In the genomic region with DNA sequence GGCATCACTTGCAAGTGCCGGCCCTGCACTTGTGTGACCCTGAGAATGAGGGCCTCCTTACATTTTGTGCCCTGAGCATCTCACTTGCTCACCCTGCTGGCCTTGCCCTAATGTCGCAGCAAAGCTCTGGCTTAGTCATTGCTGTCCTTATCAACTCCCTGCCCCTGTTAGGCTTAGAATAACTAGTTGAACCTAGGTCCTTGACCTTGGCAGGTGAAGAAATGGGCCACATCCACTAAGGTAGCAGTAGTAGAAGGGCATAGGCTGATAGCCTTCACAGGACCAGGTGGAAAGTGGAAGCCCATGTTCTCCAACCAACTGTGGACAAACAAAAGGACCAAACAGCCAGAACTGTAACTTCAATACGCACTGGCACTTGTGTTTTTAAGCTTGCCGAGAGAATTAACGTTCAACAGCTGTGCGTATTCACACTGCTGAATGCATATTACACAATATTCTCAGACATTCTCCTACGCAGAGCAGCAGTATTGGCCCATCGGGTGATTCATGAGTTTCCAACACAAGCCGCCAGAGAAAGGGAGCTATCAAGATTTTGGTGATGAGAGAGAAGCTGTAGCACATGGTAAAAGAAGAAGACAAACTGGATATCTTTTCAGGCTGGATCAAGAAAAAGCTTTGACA, we compare ENCODE assay signal across 9 cellular contexts. TPM values are rescaled to one million over a fixed set of nuclear protein-coding genes. Genes with fewer than 3 reads are reported as not detected.
DNase-seq lines count a peak whose midpoint lies in the region; ATAC-seq and TF ChIP-seq lines count a peak whose summit lies in the region.
"Had no signal": no experiment of that assay in that cellular context is flagged by ENCODE, and none has a peak within 500 bp of the region (broad histone marks: within the 10 kb centered on the region; RNA-seq: fewer than 3 reads in every experiment).

No MANE protein-coding gene starts in this region.

- H2BK15ac ChIP-seq in IMR-90 (ENCODE audit: low read depth, low read length): no peak overlapping the region

- peaks cover 2% of the 10 kb centered on the region for H3K36me3 Mint-ChIP-seq in activated CD4-positive, alpha-beta T cell treated with anti-CD3 and anti-CD28 coated beads, Interleukin-2, amount 10 ng/mL, durations not matched to agents 7 days and 5 days (ENCODE audit: low read depth)
- H3K36me3 Mint-ChIP-seq in stimulated activated memory B cell treated with anti-CD40 and anti-IgM and Interleukin-4, amounts not matched to agents 10 μg/mL and 1 μg/mL and 100 μg/mL, for 72 hours: no peaks in the 10 kb centered on the region

- no peak overlapping the region for H3K4me3 Mint-ChIP-seq in activated CD4-positive, alpha-beta T cell treated with anti-CD3 and anti-CD28 coated beads, Interleukin-2, amount 10 ng/mL, durations not matched to agents 7 days and 5 days
- no peak overlapping the region for H3K4me3 Mint-ChIP-seq in stimulated activated memory B cell treated with anti-CD40 and anti-IgM and Interleukin-4, amounts not matched to agents 10 μg/mL and 1 μg/mL and 100 μg/mL, for 72 hours

- H4K8ac ChIP-seq in IMR-90 (ENCODE audit: low read depth in 2 of 2, low read length in 2 of 2): no peak overlapping the region

- peaks cover 2% of the 10 kb centered on the region for H3K9me3 Mint-ChIP-seq in activated CD4-positive, alpha-beta T cell treated with anti-CD3 and anti-CD28 coated beads, Interleukin-2, amount 10 ng/mL, durations not matched to agents 7 days and 5 days
- no peaks in the 10 kb centered on the region for H3K9me3 Mint-ChIP-seq in stimulated activated memory B cell treated with anti-CD40 and anti-IgM and Interleukin-4, amounts not matched to agents 10 μg/mL and 1 μg/mL and 100 μg/mL, for 72 hours

- no peak overlapping the region for H3K14ac ChIP-seq in IMR-90 (replicated peaks; ENCODE audit: low read depth, low read length)

- peak; percentile 40; the same call in 1 of the 2 replicates for ATAC-seq in IMR-90 (ENCODE audit: low read depth)
- no peak for ATAC-seq in stimulated activated memory B cell treated with anti-CD40 and anti-IgM and Interleukin-4, amounts not matched to agents 10 μg/mL and 1 μg/mL and 100 μg/mL, for 72 hours

- no peak overlapping the region for H3K4ac ChIP-seq in IMR-90 (ENCODE audit: low read depth, low read length)

- TF ChIP-seq EP300 in sigmoid colon (IDR thresholded peaks at IDR 0.05): peak in 1 of 4 donors; percentile 22

- H3K4me1 Mint-ChIP-seq in activated CD4-positive, alpha-beta T cell treated with anti-CD3 and anti-CD28 coated beads, Interleukin-2, amount 10 ng/mL, durations not matched to agents 7 days and 5 days: peaks cover 4% of the 10 kb centered on the region
- H3K4me1 Mint-ChIP-seq in stimulated activated memory B cell treated with anti-CD40 and anti-IgM and Interleukin-4, amounts not matched to agents 10 μg/mL and 1 μg/mL and 100 μg/mL, for 72 hours: no peaks in the 10 kb centered on the region

- peak; percentile 17; the same call in 1 of the 2 replicates for TF ChIP-seq RAD21 in IMR-90 (IDR thresholded peaks at IDR 0.05; ENCODE audit: low read length)

- no peaks in the 10 kb centered on the region for H3K79me1 ChIP-seq in IMR-90 (ENCODE audit: low read depth in 1 of 2, low read length in 2 of 2)

- H3K4me1 ChIP-seq in IMR-90 (ENCODE audit: control insufficient read depth, insufficient read depth, low read length) (peaks cover 8% of the 10 kb centered on the region), sigmoid colon (peaks cover 0 to 40% (median 26%) of the 10 kb centered on the region in 4 donors)

- intact Hi-C loops in IMR-90 (cut with micrococcal nuclease): no loop called here
- intact Hi-C loops in sigmoid colon (cut with DNase I): loop anchor here (2.0 kb wide), 1 partner anchor 27 kb away; the partner anchor contains the start of gene PTGFRN

- no peaks in the 10 kb centered on the region for H3K36me3 ChIP-seq in IMR-90 (ENCODE audit: control insufficient read depth, insufficient read depth, low read length)
- no peaks in the 10 kb centered on the region for H3K36me3 ChIP-seq in sigmoid colon
- H3K36me3 ChIP-seq: right lobe of liver had no signal

- peak overlapping the region; percentile 64 for H3K4me2 ChIP-seq in IMR-90 (ENCODE audit: low read depth, low read length)

- BruUV-seq in IMR-90 (replicated peaks; lab: Mats Ljungman, UMichigan): no TSS peak

- dilution Hi-C loops in IMR-90 (cut with HindIII; ENCODE audit: low sequenced_read_pairs, unreplicated experiment): no loop called here

- H2AK9ac ChIP-seq in IMR-90 (replicated peaks; ENCODE audit: low read depth, low read length, poor library complexity): no peak overlapping the region

- H3K9me1 ChIP-seq in IMR-90 (ENCODE audit: insufficient read depth, low read length): no peaks in the 10 kb centered on the region

- no peak overlapping the region for H3K56ac ChIP-seq in IMR-90 (ENCODE audit: extremely low read depth, insufficient read depth, low read length)

- in situ Hi-C loops in IMR-90 (cut with MboI; ENCODE audit: low sequenced_read_pairs): no loop called here

- H3K27me3 Mint-ChIP-seq in activated CD4-positive, alpha-beta T cell treated with anti-CD3 and anti-CD28 coated beads, Interleukin-2, amount 10 ng/mL, durations not matched to agents 7 days and 5 days: no peaks in the 10 kb centered on the region
- no peaks in the 10 kb centered on the region for H3K27me3 Mint-ChIP-seq in stimulated activated memory B cell treated with anti-CD40 and anti-IgM and Interleukin-4, amounts not matched to agents 10 μg/mL and 1 μg/mL and 100 μg/mL, for 72 hours

- no peak overlapping the region for H2BK5ac ChIP-seq in IMR-90 (ENCODE audit: low read depth, low read length, poor library complexity, severe bottlenecking)

- H2BK20ac ChIP-seq in IMR-90 (ENCODE audit: low read depth, low read length): no peak overlapping the region

- WGBS in IMR-90 (ENCODE audit: extremely low coverage in 2 of 2, insufficient read length in 1 of 2), 2 experiments: no CpG with 5 or more reads among the region's 9 CpGs
- WGBS in sigmoid colon, 2 donors: 73 to 75% methylated on average over 9 of the region's 9 CpGs

- no peak overlapping the region for H3K27ac Mint-ChIP-seq in activated CD4-positive, alpha-beta T cell treated with anti-CD3 and anti-CD28 coated beads, Interleukin-2, amount 10 ng/mL, durations not matched to agents 7 days and 5 days
- no peak overlapping the region for H3K27ac Mint-ChIP-seq in stimulated activated memory B cell treated with anti-CD40 and anti-IgM and Interleukin-4, amounts not matched to agents 10 μg/mL and 1 μg/mL and 100 μg/mL, for 72 hours

- no peak overlapping the region for H3K18ac ChIP-seq in IMR-90 (ENCODE audit: low read depth, low read length)

- H2AFZ ChIP-seq in IMR-90 (replicated peaks; ENCODE audit: low read length, poor library complexity): no peak overlapping the region

- POLR2A ChIA-PET in IMR-90 (lab: Charles Lee; ENCODE audit: unreplicated experiment): no interaction called here
- POLR2A ChIA-PET in activated CD4-positive, alpha-beta T cell treated with anti-CD3 and anti-CD28 coated beads, Interleukin-2, amount 10 ng/mL, durations not matched to agents 7 days and 5 days (lab: Charles Lee): no interaction called here

- peak; percentile 30 for DNase-seq in NCI-H2107 treated with DMSO at 0.1 percent for 48 hours (lab: John Stamatoyannopoulos, UW; ENCODE audit: unreplicated experiment)
- no peak for DNase-seq in NCI-H2107 (lab: John Stamatoyannopoulos, UW)
- peak; percentile 65 for DNase-seq in IMR-90
- peak; percentile 38 for DNase-seq in activated CD4-positive, alpha-beta T cell treated with anti-CD3 and anti-CD28 coated beads, Interleukin-2, amount 10 ng/mL, durations not matched to agents 7 days and 5 days
- DNase-seq in fibroblast of pulmonary artery (ENCODE audit: low read depth): peak; percentile 99
- peak; percentile 85 for DNase-seq in sigmoid colon
- no peak for DNase-seq in NCI-H524 treated with DMSO at 0.1 percent for 48 hours (lab: John Stamatoyannopoulos, UW)
- DNase-seq: right lobe of liver had no signal

- no peak overlapping the region for H4K91ac ChIP-seq in IMR-90 (ENCODE audit: insufficient read depth, low read depth, low read length)

- H3K4me3 ChIP-seq in IMR-90 (ENCODE audit: insufficient read depth, low read depth, low read length) (no peak overlapping the region), fibroblast of pulmonary artery (replicated peaks; ENCODE audit: low read depth, low read length) (no peak overlapping the region), sigmoid colon (no peak overlapping the region)
- H3K4me3 ChIP-seq: right lobe of liver had no signal

- no peak overlapping the region for H4K5ac ChIP-seq in IMR-90 (ENCODE audit: low read depth, low read length)

- H3K27ac ChIP-seq in IMR-90 (ENCODE audit: insufficient read depth, low read length) (no peak overlapping the region), sigmoid colon (peak overlapping the region; percentile 38 to 74 (median 60))
- H3K27ac ChIP-seq: right lobe of liver had no signal

- no peak overlapping the region for H2AK5ac ChIP-seq in IMR-90 (ENCODE audit: low read depth, low read length)

- no peak overlapping the region for H2BK120ac ChIP-seq in IMR-90 (ENCODE audit: low read depth, low read length)

- TF ChIP-seq CTCF in IMR-90 (conservative IDR thresholded peaks at IDR 0.05; ENCODE audit: low read depth, low read length): no peak
- TF ChIP-seq CTCF in fibroblast of pulmonary artery (IDR thresholded peaks at IDR 0.05; ENCODE audit: low read length, missing control alignments): peak; percentile 49
- no peak for TF ChIP-seq CTCF in sigmoid colon (IDR thresholded peaks at IDR 0.05)

- CTCF ChIA-PET in IMR-90 (lab: Yijun Ruan, JAX): no interaction called here
- CTCF ChIA-PET in activated CD4-positive, alpha-beta T cell treated with anti-CD3 and anti-CD28 coated beads, Interleukin-2, amount 10 ng/mL, durations not matched to agents 7 days and 5 days (lab: Charles Lee): interaction anchor here (0.6 to 2.8 kb wide), 12 partner anchors 10 to 161 kb away, joined by 3 to 9 read pairs (median 4); no protein-coding TSS in a partner anchor

- H3K9ac ChIP-seq in IMR-90 (ENCODE audit: low read depth, low read length): no peak overlapping the region

- H3K9me3 ChIP-seq in IMR-90 (ENCODE audit: control insufficient read depth, insufficient read depth, low read length): no peaks in the 10 kb centered on the region
- H3K9me3 ChIP-seq in sigmoid colon: no peaks in the 10 kb centered on the region
- H3K9me3 ChIP-seq: right lobe of liver had no signal

- no peaks in the 10 kb centered on the region for H3K27me3 ChIP-seq in IMR-90 (ENCODE audit: control insufficient read depth, insufficient read depth, low read length)
- H3K27me3 ChIP-seq in sigmoid colon: no peaks in the 10 kb centered on the region
- H3K27me3 ChIP-seq: right lobe of liver had no signal

- H3K23ac ChIP-seq in IMR-90 (ENCODE audit: low read depth, low read length): no peak overlapping the region

- H4K20me1 ChIP-seq in IMR-90 (ENCODE audit: insufficient read depth, low read length): no peaks in the 10 kb centered on the region

- TF ChIP-seq POLR2A in IMR-90 (IDR thresholded peaks at IDR 0.05; ENCODE audit: low read depth, low read length): no peak
- no peak for TF ChIP-seq POLR2A in sigmoid colon (IDR thresholded peaks at IDR 0.05)

RNA-seq across cellular contexts. Expression of gene PTGFRN, which starts 27.7 kb away (rescaled TPM):
- 0.90 and 1.1 TPM in 2 replicates for total RNA-seq in IMR-90 (2012; rRNA removed)
- 0.90 and 1.1 TPM in 2 replicates for polyA plus RNA-seq in IMR-90 (2012; rRNA removed)
- polyA plus RNA-seq in IMR-90 (2012; cell fraction: cytosol; rRNA removed): 0.32 and 0.60 TPM in 2 replicates
- polyA plus RNA-seq in IMR-90 (2012; cell fraction: nucleus; rRNA removed; ENCODE audit: low replicate concordance): 0.16 and 0.33 TPM in 2 replicates
- 1 to 10 TPM in 1 of 2 experiments, under 1 TPM in 1; 0.79 to 1.3 TPM for total RNA-seq in activated CD4-positive, alpha-beta T cell treated with anti-CD3 and anti-CD28 coated beads, Interleukin-2, amount 10 ng/mL, durations not matched to agents 7 days and 5 days
- total RNA-seq in sigmoid colon: 100 to 1,000 TPM in 2 of 4 donors, 10 to 100 TPM in 2; 77.3 to 179 (median 109) TPM
- 10 to 100 TPM in 2 of 3 donors, 1 to 10 TPM in 1; 6.6 to 38.8 (median 11.8) TPM for polyA plus RNA-seq in sigmoid colon

Comparison
In these comparisons a context has a peak if more than half of its experiments do, and no peak if none do; other contexts are left out.
1. DNase-seq: peak in NCI-H2107 treated with DMSO at 0.1 percent for 48 hours (single experiment), IMR-90 (single experiment), activated CD4-positive, alpha-beta T cell treated with anti-CD3 and anti-CD28 coated beads, Interleukin-2, amount 10 ng/mL, durations not matched to agents 7 days and 5 days (single experiment), fibroblast of pulmonary artery (single experiment) and sigmoid colon (single experiment); none in NCI-H2107 (single experiment) and NCI-H524 treated with DMSO at 0.1 percent for 48 hours (single experiment).
2. RNA of gene PTGFRN, which starts 27.7 kb away (total RNA-seq): 77.3 to 179 TPM in sigmoid colon; 0.79 to 1.3 TPM in activated CD4-positive, alpha-beta T cell treated with anti-CD3 and anti-CD28 coated beads, Interleukin-2, amount 10 ng/mL, durations not matched to agents 7 days and 5 days and 0.90 to 1.1 TPM in IMR-90; every median in the first group is over 10 times any median in the second.